Comparison of ENCODE assay signal across 24 cellular contexts in genomic region chr10:65701168-65701776, GRCh38.
"Had no signal": no experiment of that assay in that cellular context is flagged by ENCODE, and none has a peak within 500 bp of the region (broad histone marks: within the 10 kb centered on the region; RNA-seq: fewer than 3 reads in every experiment).

No MANE protein-coding gene starts in this region.

- H3K9me3 ChIP-seq: esophagus muscularis mucosa, gastrocnemius medialis, testis, vagina had no signal

- H3K4me2 ChIP-seq: neural progenitor cell had no signal

- H3K9ac ChIP-seq: neural progenitor cell had no signal

- FAIRE-seq: bronchial epithelial cell, small intestine had no signal

- ATAC-seq: activated CD4-positive, alpha-beta T cell treated with anti-CD3 and anti-CD28 coated beads for 36 hours; gastrocnemius medialis; naive thymus-derived CD8-positive, alpha-beta T cell; sciatic nerve; stimulated activated naive B cell treated with anti-CD40 and anti-IgM and Interleukin-4, amounts not matched to agents 10 μg/mL and 1 μg/mL and 100 μg/mL, for 72 hours had no signal

- H2AFZ ChIP-seq: neural progenitor cell had no signal

- H3K36me3 ChIP-seq: esophagus muscularis mucosa, gastrocnemius medialis, left ventricle myocardium inferior, neural progenitor cell, vagina had no signal

- H3K27me3 ChIP-seq: esophagus muscularis mucosa, gastrocnemius medialis, neural progenitor cell, testis, vagina had no signal

- H3K4me1 ChIP-seq: esophagus muscularis mucosa, gastrocnemius medialis, left ventricle myocardium inferior, testis, vagina had no signal

- H3K27ac ChIP-seq: coronary artery, esophagus muscularis mucosa, gastrocnemius medialis, left ventricle myocardium inferior, neural progenitor cell, testis, vagina had no signal

- H3K4me3 ChIP-seq: coronary artery, esophagus muscularis mucosa, gastrocnemius medialis, left ventricle myocardium inferior, neural progenitor cell, testis, vagina had no signal

- DNase-seq: activated B cell treated with CpG ODN at 0.5 μM for 24 hours; activated CD4-positive, alpha-beta memory T cell treated with anti-CD3 and anti-CD28 coated beads for 36 hours; activated CD4-positive, alpha-beta T cell treated with anti-CD3 and anti-CD28 coated beads for 36 hours; activated naive CD4-positive, alpha-beta T cell treated with Interleukin-2 at 50 U/mL for 16 hours; activated T-cell treated with anti-CD3 and anti-CD28 coated beads, Interleukin-2, amount 50 U/mL, for 48 hours; amygdala; cerebellar nuclear complex; gastrocnemius medialis; hippocampal formation; kidney glomerular epithelial cell; left ventricle myocardium inferior; naive thymus-derived CD8-positive, alpha-beta T cell; posterior cingulate gyrus; small intestine; stimulated activated CD8-positive, alpha-beta memory T cell treated with anti-CD3 and anti-CD28 coated beads, Interleukin-4, amount 100 ng/mL, for 48 hours; stimulated activated naive B cell treated with anti-CD40 and anti-IgM and Interleukin-4, amounts not matched to agents 10 μg/mL and 1 μg/mL and 100 μg/mL, for 72 hours; testis; trophoblast cell had no signal
